ENCODE assay signal across 23 cellular contexts in genomic region chr18:51137891-51138290, GRCh38. TPM values are rescaled to one million over a fixed set of nuclear protein-coding genes. Genes with fewer than 3 reads are reported as not detected.
DNase-seq lines count a peak whose midpoint lies in the region; FAIRE-seq and TF ChIP-seq lines count a peak whose summit lies in the region.
"Had no signal": no experiment of that assay in that cellular context is flagged by ENCODE, and none has a peak within 500 bp of the region (broad histone marks: within the 10 kb centered on the region; RNA-seq: fewer than 3 reads in every experiment).

No MANE protein-coding gene starts in this region.

- H3K4me3 ChIP-seq in HUES6 (ENCODE audit: low read depth, low read length) (no peak overlapping the region), SK-N-MC (no peak overlapping the region), keratinocyte (ENCODE audit: control insufficient read depth in 2 of 3, extremely low read depth in 1 of 3, insufficient read depth in 2 of 3, low read depth in 1 of 3, low read length in 3 of 3) (no peak overlapping the region), stomach (no peak overlapping the region)
- H3K4me3 ChIP-seq: tibial artery had no signal

- TF ChIP-seq CTCF in keratinocyte (optimal IDR thresholded peaks at IDR 0.05 in 1 of 3, IDR thresholded peaks at IDR 0.05 in 1 of 3, conservative IDR thresholded peaks at IDR 0.05 in 1 of 3; ENCODE audit: extremely low read depth in 1 of 3, insufficient read depth in 2 of 3, low read length in 3 of 3) (no peak), stomach (IDR thresholded peaks at IDR 0.05) (no peak)

- H3K27me3 ChIP-seq in HUES6 (ENCODE audit: control insufficient read depth, insufficient read depth, low read length) (no peaks in the 10 kb centered on the region), keratinocyte (ENCODE audit: control insufficient read depth, extremely low read depth, insufficient read depth, low read length) (no peaks in the 10 kb centered on the region), stomach (no peaks in the 10 kb centered on the region)
- H3K27me3 ChIP-seq: tibial artery had no signal

- intact Hi-C loops in stomach (cut with DNase I; ENCODE audit: low total_unique reads): no loop called here

- no peaks in the 10 kb centered on the region for H3K4me1 Mint-ChIP-seq in activated naive CD4-positive, alpha-beta T cell treated with anti-CD3 and anti-CD28 coated beads, Interleukin-2, amount 10 ng/mL, durations not matched to agents 7 days and 5 days
- H3K4me1 Mint-ChIP-seq: activated CD8-positive, alpha-beta memory T cell treated with anti-CD3 and anti-CD28 coated beads, Interleukin-2, amount 10 ng/mL, durations not matched to agents 7 days and 5 days; neural crest cell; T-helper 17 cell had no signal

- H3K4me2 ChIP-seq in keratinocyte (ENCODE audit: control insufficient read depth, extremely low read depth, insufficient read depth, low read depth, low read length): peak overlapping the region; percentile 57

- dilution Hi-C loops in keratinocyte (cut with MboI; ENCODE audit: extremely low pct_ligation_motif_present, low sequenced_read_pairs): no loop called here

- no peak for TF ChIP-seq POLR2A in stomach (IDR thresholded peaks at IDR 0.05)

- CTCF ChIA-PET in activated naive CD4-positive, alpha-beta T cell treated with anti-CD3 and anti-CD28 coated beads, Interleukin-2, amount 10 ng/mL, durations not matched to agents 7 days and 5 days (lab: Charles Lee): no interaction called here

- H3K9me3 Mint-ChIP-seq in activated naive CD4-positive, alpha-beta T cell treated with anti-CD3 and anti-CD28 coated beads, Interleukin-2, amount 10 ng/mL, durations not matched to agents 7 days and 5 days: no peaks in the 10 kb centered on the region
- H3K9me3 Mint-ChIP-seq: activated T-cell treated with anti-CD3 and anti-CD28 coated beads, Interleukin-2, amount 50 U/mL, for 72 hours; immature natural killer cell; neural crest cell had no signal

- H3K27me3 Mint-ChIP-seq in activated naive CD4-positive, alpha-beta T cell treated with anti-CD3 and anti-CD28 coated beads, Interleukin-2, amount 10 ng/mL, durations not matched to agents 7 days and 5 days: no peaks in the 10 kb centered on the region
- H3K27me3 Mint-ChIP-seq: T-helper 17 cell had no signal

- no peaks in the 10 kb centered on the region for H3K36me3 Mint-ChIP-seq in activated naive CD4-positive, alpha-beta T cell treated with anti-CD3 and anti-CD28 coated beads, Interleukin-2, amount 10 ng/mL, durations not matched to agents 7 days and 5 days
- H3K36me3 Mint-ChIP-seq: activated CD8-positive, alpha-beta memory T cell treated with anti-CD3 and anti-CD28 coated beads, Interleukin-2, amount 10 ng/mL, durations not matched to agents 7 days and 5 days had no signal

- H3K4me3 Mint-ChIP-seq in activated naive CD4-positive, alpha-beta T cell treated with anti-CD3 and anti-CD28 coated beads, Interleukin-2, amount 10 ng/mL, durations not matched to agents 7 days and 5 days: no peak overlapping the region
- H3K4me3 Mint-ChIP-seq: activated CD8-positive, alpha-beta memory T cell treated with anti-CD3 and anti-CD28 coated beads, Interleukin-2, amount 10 ng/mL, durations not matched to agents 7 days and 5 days; activated T-cell treated with anti-CD3 and anti-CD28 coated beads, Interleukin-2, amount 50 U/mL, for 72 hours; immature natural killer cell; neural crest cell; T-helper 17 cell had no signal

- WGBS in stomach, 5 donors: 84 to 89% (median 86%) methylated on average over 7 of the region's 7 CpGs

- TF ChIP-seq EP300 in stomach (IDR thresholded peaks at IDR 0.05): no peak

- DNase-seq in SK-N-MC (ENCODE audit: low read depth, low spot score): peak; percentile 3
- peak; percentile 75 for DNase-seq in keratinocyte (ENCODE audit: low read depth, low spot score)
- DNase-seq in NCI-H446 treated with DMSO at 0.1 percent for 48 hours (lab: John Stamatoyannopoulos, UW): no peak
- no peak for DNase-seq in activated naive CD4-positive, alpha-beta T cell treated with anti-CD3 and anti-CD28 coated beads, Interleukin-2, amount 10 ng/mL, durations not matched to agents 7 days and 5 days
- DNase-seq in SW 1271 (lab: John Stamatoyannopoulos, UW): no peak
- no peak for DNase-seq in stomach
- DNase-seq: activated CD8-positive, alpha-beta memory T cell treated with anti-CD3 and anti-CD28 coated beads, Interleukin-2, amount 10 ng/mL, durations not matched to agents 7 days and 5 days; activated T-cell treated with anti-CD3 and anti-CD28 coated beads, Interleukin-2, amount 50 U/mL, for 72 hours; C1 segment of cervical spinal cord; dermis blood vessel endothelial cell; hypothalamus; immature natural killer cell; IMR-90; NCI-H1436 treated with DMSO at 0.1 percent for 48 hours; NCI-H226; right cardiac atrium; stimulated activated CD4-positive, alpha-beta T cell treated with anti-CD3 and anti-CD28 coated beads, Interleukin-1b, Interleukin-23, amount 100 ng/mL, for 48 hours; T-helper 17 cell; tibial artery had no signal

- no peaks in the 10 kb centered on the region for H3K36me3 ChIP-seq in HUES6 (ENCODE audit: control insufficient read depth, insufficient read depth, low read length)
- H3K36me3 ChIP-seq in SK-N-MC (ENCODE audit: insufficient read depth, low read length): no peaks in the 10 kb centered on the region
- no peaks in the 10 kb centered on the region for H3K36me3 ChIP-seq in keratinocyte (ENCODE audit: control insufficient read depth in 2 of 2, extremely low read depth in 1 of 2, insufficient read depth in 2 of 2, low read length in 2 of 2)
- no peaks in the 10 kb centered on the region for H3K36me3 ChIP-seq in stomach
- H3K36me3 ChIP-seq: tibial artery had no signal

- H3K9me3 ChIP-seq in HUES6 (ENCODE audit: control insufficient read depth, insufficient read depth, low read depth, low read length) (no peaks in the 10 kb centered on the region), SK-N-MC (ENCODE audit: low read depth, low read length) (no peaks in the 10 kb centered on the region), keratinocyte (ENCODE audit: control insufficient read depth, low read depth, low read length) (no peaks in the 10 kb centered on the region), stomach (no peaks in the 10 kb centered on the region)
- H3K9me3 ChIP-seq: tibial artery had no signal

- peak overlapping the region; percentile 42 for H2AFZ ChIP-seq in keratinocyte (ENCODE audit: control insufficient read depth, low read length)

- no peaks in the 10 kb centered on the region for H4K20me1 ChIP-seq in keratinocyte (ENCODE audit: control insufficient read depth, extremely low read depth, insufficient read depth, low read length)

- H3K4me1 ChIP-seq in HUES6 (ENCODE audit: control insufficient read depth, insufficient read depth, low read length) (peaks cover 17% of the 10 kb centered on the region; the same call in 1 of the 2 replicates), keratinocyte (ENCODE audit: control insufficient read depth, extremely low read depth, insufficient read depth, low read length) (peaks cover 41% of the 10 kb centered on the region), stomach (no peaks in the 10 kb centered on the region)

- H3K9ac ChIP-seq in HUES6 (ENCODE audit: low read length) (peak overlapping the region; percentile 62), SK-N-MC (ENCODE audit: insufficient read length) (no peak overlapping the region), keratinocyte (ENCODE audit: control insufficient read depth, extremely low read depth, insufficient read depth, low read length) (peak overlapping the region; percentile 46)

- H3K27ac Mint-ChIP-seq in activated naive CD4-positive, alpha-beta T cell treated with anti-CD3 and anti-CD28 coated beads, Interleukin-2, amount 10 ng/mL, durations not matched to agents 7 days and 5 days: no peak overlapping the region
- H3K27ac Mint-ChIP-seq: activated CD8-positive, alpha-beta memory T cell treated with anti-CD3 and anti-CD28 coated beads, Interleukin-2, amount 10 ng/mL, durations not matched to agents 7 days and 5 days; activated T-cell treated with anti-CD3 and anti-CD28 coated beads, Interleukin-2, amount 50 U/mL, for 72 hours; T-helper 17 cell had no signal

- FAIRE-seq in keratinocyte (lab: Jason Lieb, UNC): peak; percentile 97
- FAIRE-seq: G401.6, TTC549 had no signal

- H3K27ac ChIP-seq in HUES6 (ENCODE audit: low read depth, low read length) (no peak overlapping the region; the same call in 1 of the 2 replicates), SK-N-MC (no peak overlapping the region), keratinocyte (ENCODE audit: control insufficient read depth, insufficient read depth, low read length) (peak overlapping the region; percentile 76), stomach (no peak overlapping the region)
- H3K27ac ChIP-seq: tibial artery had no signal

- H3K79me2 ChIP-seq in keratinocyte (ENCODE audit: control insufficient read depth, insufficient read depth, low read length): no peaks in the 10 kb centered on the region

- H3K9me1 ChIP-seq in keratinocyte (ENCODE audit: control insufficient read depth, extremely low read depth, insufficient read depth, low read length): no peaks in the 10 kb centered on the region

RNA-seq across cellular contexts. Expression of gene MEX3C, which starts 59.6 kb away (rescaled TPM):
- 62.0 to 75.1 TPM (median 73.9 TPM) in 3 replicates for polyA plus RNA-seq in keratinocyte
- 35.8 TPM for polyA plus RNA-seq in keratinocyte (2011; ENCODE audit: low read depth)
- 64.8 and 116 TPM in 2 replicates for polyA plus RNA-seq in keratinocyte (2011; cell fraction: cytosol; rRNA removed)
- 72.4 and 74.0 TPM in 2 replicates for polyA plus RNA-seq in keratinocyte (2011; cell fraction: nucleus; rRNA removed)
- polyA plus RNA-seq in keratinocyte (2012; ENCODE audit: low replicate concordance): 33.8 and 46.5 TPM in 2 replicates
- 40.9 to 105 TPM (median 75.3 TPM) in 3 replicates for polyA minus RNA-seq in keratinocyte
- 45.1 TPM for polyA minus RNA-seq in keratinocyte (2011; cell fraction: cytosol; rRNA and poly(A)+ RNA removed)
- polyA minus RNA-seq in keratinocyte (2011; cell fraction: nucleus; rRNA and poly(A)+ RNA removed): 29.0 and 59.2 TPM in 2 replicates
- 10 to 100 TPM; 13.4 to 45.2 (median 30.7) TPM for total RNA-seq in stomach
- polyA plus RNA-seq in stomach: 10 to 100 TPM in 2 of 3 donors, 1 to 10 TPM in 1; 7.2 to 15.3 (median 11.0) TPM

Comparison
In these comparisons a context has a peak if more than half of its experiments do, and no peak if none do; other contexts are left out.
1. DNase-seq: peak in SK-N-MC (single experiment) and keratinocyte (single experiment); none in NCI-H446 treated with DMSO at 0.1 percent for 48 hours (single experiment), activated naive CD4-positive, alpha-beta T cell treated with anti-CD3 and anti-CD28 coated beads, Interleukin-2, amount 10 ng/mL, durations not matched to agents 7 days and 5 days (single experiment), SW 1271 (0 of 2) and stomach (single experiment).